Comparison of ENCODE assay signal across 16 cellular contexts in the genomic region with DNA sequence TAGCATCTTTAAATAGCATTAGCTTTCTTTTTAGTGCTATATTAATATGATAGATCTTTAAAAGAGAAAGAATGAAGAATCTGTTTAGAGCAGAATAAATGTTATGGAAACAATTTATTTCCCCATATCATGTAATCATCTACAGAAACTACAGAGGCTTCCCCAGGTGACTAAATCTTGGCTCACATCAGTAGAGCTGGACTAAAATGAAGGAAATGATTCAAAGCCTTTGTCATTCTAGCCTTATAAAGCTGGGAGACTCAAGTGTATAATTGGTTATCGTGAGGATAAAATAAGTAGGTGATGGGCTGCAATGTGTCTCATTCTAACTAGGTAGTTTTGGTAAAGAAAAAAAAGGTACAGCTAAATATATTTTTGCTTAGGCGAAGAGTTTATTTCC.
DNase-seq lines count a peak whose midpoint lies in the region; ATAC-seq and TF ChIP-seq lines count a peak whose summit lies in the region.
"Had no signal": no experiment of that assay in that cellular context is flagged by ENCODE, and none has a peak within 500 bp of the region (broad histone marks: within the 10 kb centered on the region; RNA-seq: fewer than 3 reads in every experiment).

No MANE protein-coding gene starts in this region.

- no peak overlapping the region for H3K27ac ChIP-seq in CD8-positive, alpha-beta T cell (ENCODE audit: low read depth, low read length)
- H3K27ac ChIP-seq: 22Rv1 had no signal

- intact Hi-C loops in CD8-positive, alpha-beta T cell (cut with DNase I, micrococcal nuclease), result no loop called here

- H3K4me3 Mint-ChIP-seq in brain, result no peak overlapping the region
- no peak overlapping the region for H3K4me3 Mint-ChIP-seq in CD8-positive, alpha-beta T cell
- H3K4me3 Mint-ChIP-seq: CD4-positive, alpha-beta memory T cell had no signal

- CTCF ChIA-PET in CD8-positive, alpha-beta T cell (lab: Charles Lee), result no interaction called here

- POLR2A ChIA-PET in CD8-positive, alpha-beta T cell (lab: Charles Lee), result no interaction called here

- H3K27ac Mint-ChIP-seq in brain, result peak overlapping the region in 3 of 5 experiments; percentile 71 to 86 (median 77)
- no peak overlapping the region for H3K27ac Mint-ChIP-seq in CD8-positive, alpha-beta T cell
- H3K27ac Mint-ChIP-seq: CD4-positive, alpha-beta memory T cell had no signal

- H3K36me3 ChIP-seq in CD8-positive, alpha-beta T cell (ENCODE audit: insufficient read depth, low read length), result no peaks in the 10 kb centered on the region

- no peaks in the 10 kb centered on the region for H3K4me1 ChIP-seq in CD8-positive, alpha-beta T cell (ENCODE audit: insufficient read depth, low read length)

- H3K36me3 Mint-ChIP-seq in brain, result peaks cover 57% of the 10 kb centered on the region
- H3K36me3 Mint-ChIP-seq in CD8-positive, alpha-beta T cell, result no peaks in the 10 kb centered on the region
- H3K36me3 Mint-ChIP-seq: CD4-positive, alpha-beta memory T cell had no signal

- H3K9me3 Mint-ChIP-seq in brain, result no peaks in the 10 kb centered on the region
- no peaks in the 10 kb centered on the region for H3K9me3 Mint-ChIP-seq in CD8-positive, alpha-beta T cell

- H3K4me3 ChIP-seq in CD8-positive, alpha-beta T cell (ENCODE audit: low read depth, low read length), result no peak overlapping the region

- DNase-seq in NCI-H1417 (lab: John Stamatoyannopoulos, UW), result peak in 2 of 3 experiments; percentile 3 to 64
- no peak for DNase-seq in NCI-H1417 treated with DMSO at 0.1 percent for 48 hours (lab: John Stamatoyannopoulos, UW)
- peak; percentile 50 for DNase-seq in NCI-H1436 treated with DMSO at 0.1 percent for 48 hours (lab: John Stamatoyannopoulos, UW)
- peak; percentile 7 for DNase-seq in iris pigment epithelial cell (ENCODE audit: low read depth)
- no peak for DNase-seq in CD8-positive, alpha-beta T cell
- DNase-seq in kidney glomerular epithelial cell (lab: John Stamatoyannopoulos, UW), result no peak
- DNase-seq: BE2C, KBM-7, NCI-H1694 treated with DMSO at 0.1 percent for 48 hours, NCI-H2107, NCI-H446 treated with DMSO at 0.1 percent for 48 hours had no signal

- H3K27me3 ChIP-seq in CD8-positive, alpha-beta T cell (ENCODE audit: insufficient read depth, low read length), result no peaks in the 10 kb centered on the region
- H3K27me3 ChIP-seq: BE2C had no signal

- no peak for TF ChIP-seq CTCF in brain (conservative IDR thresholded peaks at IDR 0.05)
- no peak for TF ChIP-seq CTCF in CD8-positive, alpha-beta T cell (IDR thresholded peaks at IDR 0.05)

- H3K4me1 Mint-ChIP-seq in brain, result peaks cover 25% of the 10 kb centered on the region
- H3K4me1 Mint-ChIP-seq in CD8-positive, alpha-beta T cell (ENCODE audit: low read depth), result no peaks in the 10 kb centered on the region
- H3K4me1 Mint-ChIP-seq: CD4-positive, alpha-beta memory T cell had no signal

- no peak for ATAC-seq in CD8-positive, alpha-beta T cell
- no peak for ATAC-seq in GM21367 (IDR thresholded peaks at IDR 0.05; ENCODE audit: unreplicated experiment)
- ATAC-seq: HCT116 had no signal

- peaks cover 3% of the 10 kb centered on the region for H3K27me3 Mint-ChIP-seq in brain
- H3K27me3 Mint-ChIP-seq in CD8-positive, alpha-beta T cell (ENCODE audit: low read depth), result no peaks in the 10 kb centered on the region
- H3K27me3 Mint-ChIP-seq: CD4-positive, alpha-beta memory T cell had no signal

- H3K9me3 ChIP-seq in CD8-positive, alpha-beta T cell (ENCODE audit: low read length), result no peaks in the 10 kb centered on the region
- H3K9me3 ChIP-seq: BE2C had no signal

Comparison
In these comparisons a context has a peak if more than half of its experiments do, and no peak if none do; other contexts are left out.
1. DNase-seq: peak in NCI-H1417 (2 of 3), NCI-H1436 treated with DMSO at 0.1 percent for 48 hours (single experiment) and iris pigment epithelial cell (single experiment); none in NCI-H1417 treated with DMSO at 0.1 percent for 48 hours (single experiment), CD8-positive, alpha-beta T cell (0 of 7) and kidney glomerular epithelial cell (single experiment).